In the genomic region with DNA sequence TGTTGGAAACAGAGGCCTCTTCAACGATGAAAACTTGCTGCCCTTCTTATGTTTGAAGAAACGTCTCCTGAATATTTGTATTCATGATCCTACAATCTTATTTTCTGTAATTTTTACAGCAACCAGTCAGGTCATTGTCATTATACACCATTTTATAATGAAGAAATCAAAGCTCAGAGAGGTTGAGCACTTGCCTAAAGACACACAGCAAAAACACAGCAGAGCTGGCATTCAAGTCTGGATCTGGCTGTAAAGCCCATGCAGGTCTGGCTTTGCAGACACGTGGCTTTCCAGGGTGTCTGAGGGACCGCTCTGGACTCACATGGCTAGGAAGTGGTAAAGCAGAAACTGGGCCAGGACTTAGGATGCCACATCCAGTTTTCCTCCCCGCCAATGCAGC, we compare ENCODE assay signal across 2 cellular contexts.
TF ChIP-seq lines count a peak whose summit lies in the region.

No MANE protein-coding gene starts in this region.

TF ChIP-seq in HepG2, 621 proteins besides CTCF, POLR2A, EP300 and RAD21:
- TF ChIP-seq, protein P1, sequence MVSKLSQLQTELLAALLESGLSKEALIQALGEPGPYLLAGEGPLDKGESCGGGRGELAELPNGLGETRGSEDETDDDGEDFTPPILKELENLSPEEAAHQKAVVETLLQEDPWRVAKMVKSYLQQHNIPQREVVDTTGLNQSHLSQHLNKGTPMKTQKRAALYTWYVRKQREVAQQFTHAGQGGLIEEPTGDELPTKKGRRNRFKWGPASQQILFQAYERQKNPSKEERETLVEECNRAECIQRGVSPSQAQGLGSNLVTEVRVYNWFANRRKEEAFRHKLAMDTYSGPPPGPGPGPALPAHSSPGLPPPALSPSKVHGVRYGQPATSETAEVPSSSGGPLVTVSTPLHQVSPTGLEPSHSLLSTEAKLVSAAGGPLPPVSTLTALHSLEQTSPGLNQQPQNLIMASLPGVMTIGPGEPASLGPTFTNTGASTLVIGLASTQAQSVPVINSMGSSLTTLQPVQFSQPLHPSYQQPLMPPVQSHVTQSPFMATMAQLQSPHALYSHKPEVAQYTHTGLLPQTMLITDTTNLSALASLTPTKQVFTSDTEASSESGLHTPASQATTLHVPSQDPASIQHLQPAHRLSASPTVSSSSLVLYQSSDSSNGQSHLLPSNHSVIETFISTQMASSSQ (IDR thresholded peaks at IDR 0.05; ENCODE audit: low read depth) = no peak
- TF ChIP-seq, protein P1 (CRISPR knock-in tag; IDR thresholded peaks at IDR 0.05; ENCODE audit: borderline replicate concordance) = no peak
- TF ChIP-seq MYC (CRISPR knock-in tag; IDR thresholded peaks at IDR 0.05; ENCODE audit: borderline replicate concordance) = no peak
- TF ChIP-seq, protein P2, sequence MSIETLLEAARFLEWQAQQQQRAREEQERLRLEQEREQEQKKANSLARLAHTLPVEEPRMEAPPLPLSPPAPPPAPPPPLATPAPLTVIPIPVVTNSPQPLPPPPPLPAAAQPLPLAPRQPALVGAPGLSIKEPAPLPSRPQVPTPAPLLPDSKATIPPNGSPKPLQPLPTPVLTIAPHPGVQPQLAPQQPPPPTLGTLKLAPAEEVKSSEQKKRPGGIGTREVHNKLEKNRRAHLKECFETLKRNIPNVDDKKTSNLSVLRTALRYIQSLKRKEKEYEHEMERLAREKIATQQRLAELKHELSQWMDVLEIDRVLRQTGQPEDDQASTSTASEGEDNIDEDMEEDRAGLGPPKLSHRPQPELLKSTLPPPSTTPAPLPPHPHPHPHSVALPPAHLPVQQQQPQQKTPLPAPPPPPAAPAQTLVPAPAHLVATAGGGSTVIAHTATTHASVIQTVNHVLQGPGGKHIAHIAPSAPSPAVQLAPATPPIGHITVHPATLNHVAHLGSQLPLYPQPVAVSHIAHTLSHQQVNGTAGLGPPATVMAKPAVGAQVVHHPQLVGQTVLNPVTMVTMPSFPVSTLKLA (IDR thresholded peaks at IDR 0.05) = 0 out of 2 replicates have a peak, but pooled peaks have one; percentile 17
- peak; percentile 89 for TF ChIP-seq ZNF768 (CRISPR knock-in tag; IDR thresholded peaks at IDR 0.05)
- no peak for TF ChIP-seq ZNF891 (CRISPR knock-in tag; IDR thresholded peaks at IDR 0.05)
- no peak for TF ChIP-seq ZNF720 (CRISPR knock-in tag; IDR thresholded peaks at IDR 0.05)

TF ChIP-seq in H1, 55 proteins besides CTCF, POLR2A, EP300 and RAD21:
- TF ChIP-seq, protein P3, sequence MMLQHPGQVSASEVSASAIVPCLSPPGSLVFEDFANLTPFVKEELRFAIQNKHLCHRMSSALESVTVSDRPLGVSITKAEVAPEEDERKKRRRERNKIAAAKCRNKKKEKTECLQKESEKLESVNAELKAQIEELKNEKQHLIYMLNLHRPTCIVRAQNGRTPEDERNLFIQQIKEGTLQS (IDR thresholded peaks at IDR 0.05; ENCODE audit: insufficient read depth, low read depth, low read length) = no peak
- peak; percentile 55; the same call in 1 of the 2 replicates for TF ChIP-seq KDM1A (IDR thresholded peaks at IDR 0.05; ENCODE audit: borderline replicate concordance, low read length)
- TF ChIP-seq SAP30 (IDR thresholded peaks at IDR 0.05; ENCODE audit: insufficient read depth, insufficient replicate concordance, low read length) = no peak
TF ChIP-seq in H1: peak in this region for 1.
